Comparison of ENCODE assay signal across 16 cellular contexts in the genomic region with DNA sequence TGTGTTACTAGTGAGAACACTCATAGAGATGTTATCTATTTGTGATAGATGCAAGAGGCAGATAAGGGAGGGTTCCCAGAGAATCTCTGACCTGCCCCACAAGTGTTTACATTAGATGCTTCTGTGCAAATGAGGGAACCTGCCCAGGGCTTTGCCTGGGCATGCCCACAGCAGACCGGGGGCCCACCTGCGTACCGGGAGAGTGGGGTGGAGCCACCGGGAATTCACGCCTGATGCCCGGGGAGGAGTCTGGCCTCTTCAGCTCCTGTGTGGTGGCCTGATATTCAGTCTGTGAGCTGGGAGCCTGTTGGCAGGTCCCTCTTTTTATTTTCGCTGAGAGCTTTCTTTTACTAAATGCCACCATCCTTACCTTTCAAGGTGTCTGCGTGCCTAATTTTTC.
DNase-seq lines count a peak whose midpoint lies in the region; ATAC-seq and TF ChIP-seq lines count a peak whose summit lies in the region.
"Had no signal": no experiment of that assay in that cellular context is flagged by ENCODE, and none has a peak within 500 bp of the region (broad histone marks: within the 10 kb centered on the region; RNA-seq: fewer than 3 reads in every experiment).

No MANE protein-coding gene starts in this region.

- H3K9ac ChIP-seq in HUES48 (ENCODE audit: low read depth, low read length) (peak overlapping the region; percentile 63), parathyroid adenoma (no peak overlapping the region)

- peaks cover 6% of the 10 kb centered on the region; the same call in 1 of the 2 replicates for H3K4me1 ChIP-seq in HUES48 (ENCODE audit: control insufficient read depth, insufficient read depth, low read length)
- H3K4me1 ChIP-seq in parathyroid adenoma, result no peaks in the 10 kb centered on the region
- H3K4me1 ChIP-seq: gastroesophageal sphincter, tibial artery had no signal

- DNase-seq in NCI-H510A treated with DMSO at 0.1 percent for 48 hours (lab: John Stamatoyannopoulos, UW) (peak; percentile 91), endothelial cell (ENCODE audit: low spot score) (peak; percentile 50), Right ventricle myocardium inferior (ENCODE audit: missing footprints) (no peak)
- DNase-seq in activated CD8-positive, alpha-beta memory T cell treated with anti-CD3 and anti-CD28 coated beads for 24 hours, result no peak
- DNase-seq: activated effector memory CD4-positive, alpha-beta T cell treated with anti-CD3 and anti-CD28 coated beads, Interleukin-2, amount 50 U/mL, for 16 hours; CD4-positive, alpha-beta memory T cell; cerebellar nuclear complex; NCI-H1930; SIG-M5; tibial artery had no signal

- H3K27ac ChIP-seq in HUES48 (ENCODE audit: low read depth, low read length) (peak overlapping the region; percentile 58), parathyroid adenoma (no peak overlapping the region)
- H3K27ac ChIP-seq: gastroesophageal sphincter, HL-60, tibial artery had no signal

- H3K36me3 Mint-ChIP-seq in endothelial cell (ENCODE audit: low read depth, unreplicated experiment), result peaks cover 4% of the 10 kb centered on the region
- H3K36me3 Mint-ChIP-seq: CD4-positive, alpha-beta memory T cell had no signal

- H3K36me3 ChIP-seq in HUES48 (ENCODE audit: control insufficient read depth, insufficient read depth, low read length) (peaks cover 17% of the 10 kb centered on the region), parathyroid adenoma (ENCODE audit: control insufficient read depth, insufficient read depth, low read length) (no peaks in the 10 kb centered on the region)
- H3K36me3 ChIP-seq: gastroesophageal sphincter, tibial artery had no signal

- intact Hi-C loops in Right ventricle myocardium inferior (cut with DNase I), result no loop called here

- H3K9me3 ChIP-seq in HUES48 (ENCODE audit: control insufficient read depth, insufficient read depth, low read length) (no peaks in the 10 kb centered on the region), parathyroid adenoma (ENCODE audit: control insufficient read depth, low read length) (no peaks in the 10 kb centered on the region)

- peak overlapping the region; percentile 70 for H3K4me3 Mint-ChIP-seq in endothelial cell (ENCODE audit: unreplicated experiment)
- H3K4me3 Mint-ChIP-seq: CD4-positive, alpha-beta memory T cell had no signal

- H3K27me3 ChIP-seq in HUES48 (ENCODE audit: control insufficient read depth, insufficient read depth, low read length) (no peaks in the 10 kb centered on the region), parathyroid adenoma (ENCODE audit: control insufficient read depth, insufficient read depth, low read length) (no peaks in the 10 kb centered on the region)
- H3K27me3 ChIP-seq: gastroesophageal sphincter, tibial artery had no signal

- ATAC-seq in GM18861 (IDR thresholded peaks at IDR 0.05; ENCODE audit: unreplicated experiment), result no peak
- ATAC-seq in GM18520 (IDR thresholded peaks at IDR 0.05; ENCODE audit: unreplicated experiment), result no peak
- ATAC-seq in Right ventricle myocardium inferior, result no peak
- ATAC-seq: gastroesophageal sphincter had no signal

- H3K27ac Mint-ChIP-seq in endothelial cell (ENCODE audit: unreplicated experiment), result peak overlapping the region; percentile 64
- H3K27ac Mint-ChIP-seq: CD4-positive, alpha-beta memory T cell had no signal

- H2AFZ ChIP-seq in parathyroid adenoma, result peak overlapping the region; percentile 38

- H3K27me3 Mint-ChIP-seq in endothelial cell (ENCODE audit: unreplicated experiment), result no peaks in the 10 kb centered on the region

- no peaks in the 10 kb centered on the region for H3K79me2 ChIP-seq in parathyroid adenoma

- H3K4me2 ChIP-seq in parathyroid adenoma (ENCODE audit: low read length), result no peak overlapping the region

- peaks cover 14% of the 10 kb centered on the region for H3K4me1 Mint-ChIP-seq in endothelial cell (ENCODE audit: unreplicated experiment)

- no peaks in the 10 kb centered on the region for H3K9me3 Mint-ChIP-seq in endothelial cell (ENCODE audit: unreplicated experiment)

- no peak for TF ChIP-seq CTCF in endothelial cell (IDR thresholded peaks at IDR 0.05; ENCODE audit: unreplicated experiment)
- no peak for TF ChIP-seq CTCF in parathyroid adenoma (IDR thresholded peaks at IDR 0.05)

- peak overlapping the region; percentile 72 for H3K4me3 ChIP-seq in HUES48 (ENCODE audit: low read depth, low read length)
- H3K4me3 ChIP-seq in parathyroid adenoma (ENCODE audit: low read depth, low read length), result no peak overlapping the region
- H3K4me3 ChIP-seq: gastroesophageal sphincter, tibial artery had no signal

Comparison
In these comparisons a context has a peak if more than half of its experiments do, and no peak if none do; other contexts are left out.
1. DNase-seq: peak in NCI-H510A treated with DMSO at 0.1 percent for 48 hours (single experiment) and endothelial cell (single experiment); none in activated CD8-positive, alpha-beta memory T cell treated with anti-CD3 and anti-CD28 coated beads for 24 hours (single experiment) and Right ventricle myocardium inferior (single experiment).